12 cellular contexts compared by ENCODE assay signal in the genomic region with DNA sequence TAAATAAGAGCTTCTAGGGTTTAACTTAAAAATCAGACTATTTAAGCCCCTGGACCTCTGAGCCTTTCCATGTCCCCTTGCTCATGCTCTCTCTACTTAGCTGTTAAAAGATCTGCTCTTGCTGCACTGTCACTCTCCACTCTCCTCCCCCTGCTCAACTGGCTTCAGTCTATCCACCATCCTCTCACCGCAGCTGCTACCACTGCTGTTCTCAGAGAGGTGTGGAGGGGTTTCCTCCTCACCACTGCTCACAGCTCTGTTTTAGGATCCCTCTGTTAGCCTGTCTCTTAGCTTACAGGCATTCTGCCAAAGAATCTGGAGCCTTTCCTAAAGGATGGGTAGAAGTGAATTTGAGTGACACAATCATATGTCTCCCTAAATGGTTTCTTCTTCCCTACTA. TPM values are rescaled to one million over a fixed set of nuclear protein-coding genes. Genes with fewer than 3 reads are reported as not detected.
DNase-seq lines count a peak whose midpoint lies in the region; ATAC-seq, FAIRE-seq and TF ChIP-seq lines count a peak whose summit lies in the region.
"Had no signal": no experiment of that assay in that cellular context is flagged by ENCODE, and none has a peak within 500 bp of the region (broad histone marks: within the 10 kb centered on the region; RNA-seq: fewer than 3 reads in every experiment).

No MANE protein-coding gene starts in this region.

- no peaks in the 10 kb centered on the region for H3K36me3 Mint-ChIP-seq in dendritic cell treated with granulocyte-macrophage colony-stimulating factor and Interleukin-4, amounts not matched to agents 40 ng/mL and 50 ng/mL, for 4 days (ENCODE audit: low read depth)
- no peaks in the 10 kb centered on the region for H3K36me3 Mint-ChIP-seq in activated naive CD4-positive, alpha-beta T cell treated with anti-CD3 and anti-CD28 coated beads, Interleukin-2, amount 10 ng/mL, durations not matched to agents 7 days and 5 days

- DNase-seq in GM12891 (ENCODE audit: insufficient read length, low spot score) (peak; percentile 21), stomach (no peak), osteoblast (ENCODE audit: insufficient read length, low spot score, missing footprints) (no peak)
- no peak for DNase-seq in activated naive CD4-positive, alpha-beta T cell treated with anti-CD3 and anti-CD28 coated beads, Interleukin-2, amount 10 ng/mL, durations not matched to agents 7 days and 5 days
- DNase-seq: AML-193, NCI-H524 treated with DMSO at 0.1 percent for 48 hours, SHP77 treated with DMSO at 0.1 percent for 48 hours had no signal

- no peaks in the 10 kb centered on the region for H3K9me3 ChIP-seq in stomach
- H3K9me3 ChIP-seq in osteoblast (ENCODE audit: low read depth, low read length) = no peaks in the 10 kb centered on the region

- ATAC-seq in GM19467 (IDR thresholded peaks at IDR 0.05; ENCODE audit: unreplicated experiment) (peak; percentile 45), HG03097 (IDR thresholded peaks at IDR 0.05; ENCODE audit: low FRiP score, unreplicated experiment) (peak; percentile 31), HG02571 (IDR thresholded peaks at IDR 0.05; ENCODE audit: unreplicated experiment) (no peak)

- H3K4me3 Mint-ChIP-seq in dendritic cell treated with granulocyte-macrophage colony-stimulating factor and Interleukin-4, amounts not matched to agents 40 ng/mL and 50 ng/mL, for 4 days = no peak overlapping the region
- no peak overlapping the region for H3K4me3 Mint-ChIP-seq in activated naive CD4-positive, alpha-beta T cell treated with anti-CD3 and anti-CD28 coated beads, Interleukin-2, amount 10 ng/mL, durations not matched to agents 7 days and 5 days

- no peaks in the 10 kb centered on the region for H4K20me1 ChIP-seq in osteoblast (ENCODE audit: insufficient read depth, low read length)

- WGBS in stomach, 5 donors = 77 to 94% (median 82%) methylated on average over 1 of the region's 1 CpG

- TF ChIP-seq EP300 in stomach (IDR thresholded peaks at IDR 0.05) = no peak

- peak overlapping the region; percentile 27 for H3K27ac Mint-ChIP-seq in dendritic cell treated with granulocyte-macrophage colony-stimulating factor and Interleukin-4, amounts not matched to agents 40 ng/mL and 50 ng/mL, for 4 days
- H3K27ac Mint-ChIP-seq in activated naive CD4-positive, alpha-beta T cell treated with anti-CD3 and anti-CD28 coated beads, Interleukin-2, amount 10 ng/mL, durations not matched to agents 7 days and 5 days = no peak overlapping the region

- intact Hi-C loops in dendritic cell treated with granulocyte-macrophage colony-stimulating factor and Interleukin-4, amounts not matched to agents 40 ng/mL and 50 ng/mL, for 4 days (cut with micrococcal nuclease) = no loop called here
- intact Hi-C loops in stomach (cut with DNase I; ENCODE audit: low total_unique reads) = no loop called here

- H3K9me3 Mint-ChIP-seq in dendritic cell treated with granulocyte-macrophage colony-stimulating factor and Interleukin-4, amounts not matched to agents 40 ng/mL and 50 ng/mL, for 4 days = no peaks in the 10 kb centered on the region
- H3K9me3 Mint-ChIP-seq in activated naive CD4-positive, alpha-beta T cell treated with anti-CD3 and anti-CD28 coated beads, Interleukin-2, amount 10 ng/mL, durations not matched to agents 7 days and 5 days = no peaks in the 10 kb centered on the region

- H3K36me3 ChIP-seq in stomach (no peaks in the 10 kb centered on the region), osteoblast (ENCODE audit: insufficient read depth, low read length) (no peaks in the 10 kb centered on the region)

- no peak overlapping the region for H2AFZ ChIP-seq in osteoblast (ENCODE audit: low read length)

- no peak overlapping the region for H3K4me2 ChIP-seq in osteoblast (ENCODE audit: insufficient read depth, low read length)

- no peaks in the 10 kb centered on the region for H3K27me3 Mint-ChIP-seq in dendritic cell treated with granulocyte-macrophage colony-stimulating factor and Interleukin-4, amounts not matched to agents 40 ng/mL and 50 ng/mL, for 4 days
- peaks cover 4% of the 10 kb centered on the region for H3K27me3 Mint-ChIP-seq in activated naive CD4-positive, alpha-beta T cell treated with anti-CD3 and anti-CD28 coated beads, Interleukin-2, amount 10 ng/mL, durations not matched to agents 7 days and 5 days

- H3K4me1 Mint-ChIP-seq in dendritic cell treated with granulocyte-macrophage colony-stimulating factor and Interleukin-4, amounts not matched to agents 40 ng/mL and 50 ng/mL, for 4 days (ENCODE audit: low read depth) = peaks cover 30% of the 10 kb centered on the region
- H3K4me1 Mint-ChIP-seq in activated naive CD4-positive, alpha-beta T cell treated with anti-CD3 and anti-CD28 coated beads, Interleukin-2, amount 10 ng/mL, durations not matched to agents 7 days and 5 days = peaks cover 14% of the 10 kb centered on the region

- CTCF ChIA-PET in activated naive CD4-positive, alpha-beta T cell treated with anti-CD3 and anti-CD28 coated beads, Interleukin-2, amount 10 ng/mL, durations not matched to agents 7 days and 5 days (lab: Charles Lee) = interaction anchor here (0.6 kb wide), 1 partner anchor 42 kb away, joined by 3 read pairs; no protein-coding TSS in a partner anchor

- H3K27me3 ChIP-seq in stomach (no peaks in the 10 kb centered on the region), osteoblast (ENCODE audit: insufficient read depth, low read length) (no peaks in the 10 kb centered on the region)

- H3K27ac ChIP-seq in stomach (no peak overlapping the region), osteoblast (ENCODE audit: low read depth, low read length) (no peak overlapping the region)

- TF ChIP-seq CTCF in stomach (IDR thresholded peaks at IDR 0.05) = no peak
- TF ChIP-seq CTCF in osteoblast (IDR thresholded peaks at IDR 0.05; ENCODE audit: extremely low read depth, low read depth, low read length) = no peak

- FAIRE-seq in GM12891 (lab: Jason Lieb, UNC) = peak; percentile 89
- FAIRE-seq: frontal cortex had no signal

- H3K4me1 ChIP-seq in stomach (peaks cover 0 to 6% (median 0%) of the 10 kb centered on the region in 4 donors), osteoblast (ENCODE audit: insufficient read depth, low read length) (peaks cover 19% of the 10 kb centered on the region)

- H3K79me2 ChIP-seq in osteoblast (ENCODE audit: insufficient read depth, low read length) = no peaks in the 10 kb centered on the region

- no peak for TF ChIP-seq POLR2A in GM12891 (IDR thresholded peaks at IDR 0.05; ENCODE audit: low read depth, low read length)
- no peak for TF ChIP-seq POLR2A in stomach (IDR thresholded peaks at IDR 0.05)

- H3K4me3 ChIP-seq in stomach (no peak overlapping the region), osteoblast (ENCODE audit: insufficient read depth, low read length) (no peak overlapping the region)

TF ChIP-seq in GM12891, 5 proteins besides CTCF, POLR2A, EP300 and RAD21:
- no peak for TF ChIP-seq SPI1 (IDR thresholded peaks at IDR 0.05; ENCODE audit: low read depth, low read length)
- TF ChIP-seq TAF1 (IDR thresholded peaks at IDR 0.05; ENCODE audit: low read depth, low read length) = no peak
- TF ChIP-seq POU2F2 (IDR thresholded peaks at IDR 0.05; ENCODE audit: low read depth, low read length) = no peak
- no peak for TF ChIP-seq PAX5 (IDR thresholded peaks at IDR 0.05; ENCODE audit: insufficient read depth, low read length, severe bottlenecking)
- TF ChIP-seq POLR2AphosphoS5 (IDR thresholded peaks at IDR 0.05; ENCODE audit: low read depth, low read length) = no peak

RNA-seq across cellular contexts. Expression of gene ATP2B1, which starts 43.7 kb away (rescaled TPM):
- polyA plus RNA-seq in GM12891 (2012; ENCODE audit: low read depth, missing spikeins) = 9.4 TPM
- total RNA-seq in stomach = 10 to 100 TPM; 15.8 to 84.1 (median 31.0) TPM
- 1 to 10 TPM; 3.5 to 4.7 (median 4.0) TPM for polyA plus RNA-seq in stomach
- 89.3 and 99.9 TPM in 2 replicates for total RNA-seq in osteoblast
